Comparison of ENCODE assay signal across 9 cellular contexts in genomic region chr4:143382539-143382938, GRCh38. TPM values are rescaled to one million over a fixed set of nuclear protein-coding genes. Genes with fewer than 3 reads are reported as not detected.
A peak's percentile ranks its signal among the peaks of the same experiment; 100 is the strongest.
DNase-seq lines count a peak whose midpoint lies in the region; ATAC-seq and TF ChIP-seq lines count a peak whose summit lies in the region.
"Had no signal": no experiment of that assay in that cellular context is flagged by ENCODE, and none has a peak within 500 bp of the region (broad histone marks: within the 10 kb centered on the region; RNA-seq: fewer than 3 reads in every experiment).

No MANE protein-coding gene starts in this region.

- TF ChIP-seq POLR2A in uterus (IDR thresholded peaks at IDR 0.05), result no peak

- H3K36me3 Mint-ChIP-seq in activated naive CD8-positive, alpha-beta T cell treated with anti-CD3 and anti-CD28 coated beads for 36 hours, result no peaks in the 10 kb centered on the region

- no peak for TF ChIP-seq CTCF in left ventricle myocardium inferior (IDR thresholded peaks at IDR 0.05; ENCODE audit: borderline replicate concordance)
- TF ChIP-seq CTCF in colonic mucosa (IDR thresholded peaks at IDR 0.05), result no peak
- TF ChIP-seq CTCF in uterus (IDR thresholded peaks at IDR 0.05), result no peak

- no peaks in the 10 kb centered on the region for H3K27me3 ChIP-seq in left ventricle myocardium inferior (ENCODE audit: low read depth)
- no peaks in the 10 kb centered on the region for H3K27me3 ChIP-seq in colonic mucosa
- no peaks in the 10 kb centered on the region for H3K27me3 ChIP-seq in muscle layer of colon (ENCODE audit: control insufficient read depth in 1 of 2, insufficient read depth in 2 of 2, low read length in 2 of 2)
- H3K27me3 ChIP-seq in uterus, result no peaks in the 10 kb centered on the region

- DNase-seq in left ventricle myocardium inferior (no peak), left cardiac atrium (no peak), colonic mucosa (no peak), uterus (no peak), middle frontal gyrus (ENCODE audit: extremely low spot score, low spot score) (no peak), NCI-H187 treated with DMSO at 0.1 percent for 48 hours (lab: John Stamatoyannopoulos, UW) (no peak)
- DNase-seq in activated naive CD8-positive, alpha-beta T cell treated with anti-CD3 and anti-CD28 coated beads for 36 hours, result no peak
- DNase-seq: NCI-H2227 treated with DMSO at 0.1 percent for 48 hours had no signal

- no peak for ATAC-seq in left cardiac atrium

- H3K27ac ChIP-seq in left ventricle myocardium inferior (replicated peaks) (peak overlapping the region; percentile 88), colonic mucosa (peak overlapping the region; percentile 64), muscle layer of colon (ENCODE audit: low read depth, low read length) (peak overlapping the region; percentile 28), uterus (peak overlapping the region; percentile 73 to 96)

- no peaks in the 10 kb centered on the region for H3K27me3 Mint-ChIP-seq in activated naive CD8-positive, alpha-beta T cell treated with anti-CD3 and anti-CD28 coated beads for 36 hours

- H3K4me3 ChIP-seq in left ventricle myocardium inferior (peak overlapping the region; percentile 22), colonic mucosa (no peak overlapping the region), muscle layer of colon (ENCODE audit: low read depth in 1 of 2, low read length in 2 of 2) (no peak overlapping the region), uterus (peak overlapping the region in 1 of 2 donors; percentile 10)

- H3K9ac ChIP-seq in colonic mucosa (ENCODE audit: low read depth in 2 of 2, low read length in 2 of 2) (peak overlapping the region in 1 of 2 donors; percentile 2), muscle layer of colon (ENCODE audit: low read length) (peak overlapping the region; percentile 9)

- H3K36me3 ChIP-seq in left ventricle myocardium inferior (no peaks in the 10 kb centered on the region), colonic mucosa (no peaks in the 10 kb centered on the region), muscle layer of colon (ENCODE audit: insufficient read depth, low read length) (no peaks in the 10 kb centered on the region), uterus (no peaks in the 10 kb centered on the region)

- H3K9me3 Mint-ChIP-seq in activated naive CD8-positive, alpha-beta T cell treated with anti-CD3 and anti-CD28 coated beads for 36 hours, result no peaks in the 10 kb centered on the region

- intact Hi-C loops in left ventricle myocardium inferior (cut with micrococcal nuclease) (no loop called here), left cardiac atrium (cut with DNase I) (no loop called here), colonic mucosa (cut with DNase I) (no loop called here), uterus (cut with DNase I; ENCODE audit: low total_unique reads) (no loop called here)

- no peaks in the 10 kb centered on the region for H3K9me3 ChIP-seq in left ventricle myocardium inferior (replicated peaks)
- no peaks in the 10 kb centered on the region for H3K9me3 ChIP-seq in colonic mucosa
- H3K9me3 ChIP-seq in muscle layer of colon (ENCODE audit: low read length), result no peaks in the 10 kb centered on the region
- H3K9me3 ChIP-seq in uterus, result no peaks in the 10 kb centered on the region

- no peak overlapping the region for H3K27ac Mint-ChIP-seq in activated naive CD8-positive, alpha-beta T cell treated with anti-CD3 and anti-CD28 coated beads for 36 hours

- H3K4me1 ChIP-seq in left ventricle myocardium inferior (peaks cover 98% of the 10 kb centered on the region), colonic mucosa (peaks cover 3% of the 10 kb centered on the region), muscle layer of colon (ENCODE audit: insufficient read depth, low read length) (peaks cover 66% of the 10 kb centered on the region), uterus (peaks cover 4 to 24% of the 10 kb centered on the region in 2 donors)

- no peaks in the 10 kb centered on the region for H3K4me1 Mint-ChIP-seq in activated naive CD8-positive, alpha-beta T cell treated with anti-CD3 and anti-CD28 coated beads for 36 hours

- H3K4me3 Mint-ChIP-seq in activated naive CD8-positive, alpha-beta T cell treated with anti-CD3 and anti-CD28 coated beads for 36 hours, result no peak overlapping the region

RNA-seq across cellular contexts. Expression of gene GAB1, which starts 45.9 kb away (rescaled TPM):
- 87.1 TPM for total RNA-seq in left ventricle myocardium inferior
- total RNA-seq in left cardiac atrium, result 10 to 100 TPM; 35.4 to 55.7 TPM
- 10 to 100 TPM; 48.9 to 81.2 TPM for total RNA-seq in colonic mucosa
- 10 to 100 TPM; 50.4 to 65.3 (median 63.7) TPM for total RNA-seq in uterus
- total RNA-seq in activated naive CD8-positive, alpha-beta T cell treated with anti-CD3 and anti-CD28 coated beads for 36 hours, result under 1 TPM; 0.24 to 0.74 TPM

Comparison
In these comparisons a context has a peak if more than half of its experiments do, and no peak if none do; other contexts are left out.
1. H3K27ac ChIP-seq: peak in every context shown above with its lines; median percentile 88 in left ventricle myocardium inferior; 84 in uterus; 64 in colonic mucosa; 28 in muscle layer of colon.
2. RNA of gene GAB1, which starts 45.9 kb away (total RNA-seq): 87.1 TPM in left ventricle myocardium inferior (single experiment), 48.9 to 81.2 TPM in colonic mucosa, 50.4 to 65.3 TPM in uterus and 35.4 to 55.7 TPM in left cardiac atrium; 0.24 to 0.74 TPM in activated naive CD8-positive, alpha-beta T cell treated with anti-CD3 and anti-CD28 coated beads for 36 hours; every median in the first group is over 10 times any median in the second.